In the genomic region with DNA sequence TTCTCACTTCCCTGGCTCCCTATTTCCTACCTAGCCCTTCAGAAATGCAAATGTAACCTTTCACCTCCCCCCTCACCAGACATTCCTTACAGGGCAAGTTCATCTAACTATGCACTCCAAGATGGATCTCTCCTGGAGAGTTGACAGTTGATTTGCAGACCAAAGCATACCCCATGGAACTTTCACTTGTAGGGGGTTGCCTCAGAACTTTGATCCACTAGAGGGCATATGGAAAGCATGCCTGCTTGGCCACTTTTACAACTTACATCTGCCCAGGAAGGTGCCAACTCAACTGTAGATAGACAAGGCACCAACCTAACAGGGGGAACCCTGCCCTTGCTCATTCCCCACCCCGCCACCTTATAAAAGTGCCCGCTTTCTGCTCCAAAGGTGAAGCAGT, we compare ENCODE assay signal across 10 cellular contexts.
DNase-seq lines count a peak whose midpoint lies in the region; ATAC-seq, FAIRE-seq and TF ChIP-seq lines count a peak whose summit lies in the region.
"Had no signal": no experiment of that assay in that cellular context is flagged by ENCODE, and none has a peak within 500 bp of the region (broad histone marks: within the 10 kb centered on the region; RNA-seq: fewer than 3 reads in every experiment).

No MANE protein-coding gene starts in this region.

- H3K27ac ChIP-seq in astrocyte (ENCODE audit: low read depth, low read length): no peak overlapping the region
- no peak overlapping the region for H3K27ac ChIP-seq in keratinocyte (ENCODE audit: control insufficient read depth, insufficient read depth, low read length)
- H3K27ac ChIP-seq: dorsolateral prefrontal cortex, spleen had no signal

- no peak overlapping the region for H3K9ac ChIP-seq in astrocyte (ENCODE audit: low read length)
- no peak overlapping the region for H3K9ac ChIP-seq in keratinocyte (ENCODE audit: control insufficient read depth, extremely low read depth, insufficient read depth, low read length)

- no peaks in the 10 kb centered on the region for H3K36me3 ChIP-seq in BJ (ENCODE audit: control insufficient read depth, insufficient read depth, low read length)
- no peaks in the 10 kb centered on the region for H3K36me3 ChIP-seq in astrocyte (ENCODE audit: insufficient read depth, low read length)
- no peaks in the 10 kb centered on the region for H3K36me3 ChIP-seq in keratinocyte (ENCODE audit: control insufficient read depth in 2 of 2, extremely low read depth in 1 of 2, insufficient read depth in 2 of 2, low read length in 2 of 2)
- H3K36me3 ChIP-seq: spleen had no signal

- H3K36me3 Mint-ChIP-seq in astrocyte (ENCODE audit: low read depth, unreplicated experiment): no peaks in the 10 kb centered on the region

- FAIRE-seq in astrocyte (lab: Jason Lieb, UNC) (peak; percentile 29), keratinocyte (lab: Jason Lieb, UNC) (no peak)

- peaks cover 4% of the 10 kb centered on the region for H3K27me3 Mint-ChIP-seq in astrocyte (ENCODE audit: low read depth, unreplicated experiment)

- H3K9me1 ChIP-seq in keratinocyte (ENCODE audit: control insufficient read depth, extremely low read depth, insufficient read depth, low read length): no peaks in the 10 kb centered on the region

- H3K4me3 ChIP-seq in BJ (ENCODE audit: low read depth, low read length): no peak overlapping the region
- H3K4me3 ChIP-seq in astrocyte (ENCODE audit: insufficient read depth, low read depth, low read length): no peak overlapping the region
- H3K4me3 ChIP-seq in keratinocyte (ENCODE audit: control insufficient read depth in 2 of 3, extremely low read depth in 1 of 3, insufficient read depth in 2 of 3, low read depth in 1 of 3, low read length in 3 of 3): no peak overlapping the region
- H3K4me3 ChIP-seq: dorsolateral prefrontal cortex, spleen had no signal

- H3K4me1 ChIP-seq in astrocyte (ENCODE audit: insufficient read depth, low read length): no peaks in the 10 kb centered on the region
- no peaks in the 10 kb centered on the region for H3K4me1 ChIP-seq in keratinocyte (ENCODE audit: control insufficient read depth, extremely low read depth, insufficient read depth, low read length)
- H3K4me1 ChIP-seq: spleen had no signal

- H4K20me1 ChIP-seq in astrocyte (ENCODE audit: insufficient read depth, low read length) (no peaks in the 10 kb centered on the region), keratinocyte (ENCODE audit: control insufficient read depth, extremely low read depth, insufficient read depth, low read length) (no peaks in the 10 kb centered on the region)

- POLR2A ChIA-PET in BJ (lab: Charles Lee): no interaction called here

- dilution Hi-C loops in keratinocyte (cut with MboI; ENCODE audit: extremely low pct_ligation_motif_present, low sequenced_read_pairs): no loop called here

- H2AFZ ChIP-seq in astrocyte (ENCODE audit: low read depth, low read length) (no peak overlapping the region), keratinocyte (ENCODE audit: control insufficient read depth, low read length) (no peak overlapping the region)

- TF ChIP-seq CTCF in BJ (IDR thresholded peaks at IDR 0.05; ENCODE audit: insufficient read depth, low read depth, low read length): peak; percentile 24; the same call in 1 of the 2 replicates
- TF ChIP-seq CTCF in astrocyte (IDR thresholded peaks at IDR 0.05; ENCODE audit: insufficient read depth, low read depth, low read length): peak; percentile 28
- peak; percentile 34 to 65 (median 65) for TF ChIP-seq CTCF in keratinocyte (optimal IDR thresholded peaks at IDR 0.05 in 1 of 3, IDR thresholded peaks at IDR 0.05 in 1 of 3, conservative IDR thresholded peaks at IDR 0.05 in 1 of 3; ENCODE audit: extremely low read depth in 1 of 3, insufficient read depth in 2 of 3, low read length in 3 of 3)

- H3K9me3 Mint-ChIP-seq in astrocyte (ENCODE audit: unreplicated experiment): no peaks in the 10 kb centered on the region

- no peaks in the 10 kb centered on the region for H3K9me3 ChIP-seq in astrocyte (ENCODE audit: insufficient read depth, low read depth, low read length)
- no peaks in the 10 kb centered on the region for H3K9me3 ChIP-seq in keratinocyte (ENCODE audit: control insufficient read depth, low read depth, low read length)
- H3K9me3 ChIP-seq: spleen had no signal

- no peak for ATAC-seq in GM21737 (IDR thresholded peaks at IDR 0.05; ENCODE audit: unreplicated experiment)

- H3K27me3 ChIP-seq in BJ (ENCODE audit: control insufficient read depth, insufficient read depth, low read length) (no peaks in the 10 kb centered on the region), astrocyte (ENCODE audit: insufficient read depth, low read length) (no peaks in the 10 kb centered on the region), keratinocyte (ENCODE audit: control insufficient read depth, extremely low read depth, insufficient read depth, low read length) (no peaks in the 10 kb centered on the region)

- no peaks in the 10 kb centered on the region for H3K79me2 ChIP-seq in astrocyte (ENCODE audit: insufficient read depth, low read length)
- no peaks in the 10 kb centered on the region for H3K79me2 ChIP-seq in keratinocyte (ENCODE audit: control insufficient read depth, insufficient read depth, low read length)

- H3K4me2 ChIP-seq in astrocyte (ENCODE audit: low read length): no peak overlapping the region
- no peak overlapping the region for H3K4me2 ChIP-seq in keratinocyte (ENCODE audit: control insufficient read depth, extremely low read depth, insufficient read depth, low read depth, low read length)

- H3K27ac Mint-ChIP-seq in astrocyte (ENCODE audit: unreplicated experiment): no peak overlapping the region

- no peak overlapping the region for H3K4me3 Mint-ChIP-seq in astrocyte (ENCODE audit: unreplicated experiment)

- DNase-seq in BJ (ENCODE audit: low read depth) (no peak), LHCN-M2 (ENCODE audit: low read depth) (peak; percentile 43), astrocyte (ENCODE audit: low read depth) (no peak), keratinocyte (ENCODE audit: low read depth, low spot score) (no peak), globus pallidus (ENCODE audit: low spot score) (no peak)
- no peak for DNase-seq in activated T-cell treated with anti-CD3 and anti-CD28 coated beads, Interleukin-2, amount 50 U/mL, for 48 hours
- no peak for DNase-seq in activated naive CD4-positive, alpha-beta T cell (lab: John Stamatoyannopoulos, UW)
- DNase-seq: dorsolateral prefrontal cortex, spleen had no signal

- CTCF ChIA-PET in BJ (lab: Yijun Ruan, JAX): no interaction called here

- H3K4me1 Mint-ChIP-seq in astrocyte (ENCODE audit: low read depth, unreplicated experiment): peaks cover 7% of the 10 kb centered on the region
